Comparison of ENCODE assay signal across 16 cellular contexts in genomic region chr2:43143756-43144155, GRCh38.
A peak's percentile ranks its signal among the peaks of the same experiment; 100 is the strongest.
DNase-seq lines count a peak whose midpoint lies in the region; ATAC-seq and TF ChIP-seq lines count a peak whose summit lies in the region.
"Had no signal": no experiment of that assay in that cellular context is flagged by ENCODE, and none has a peak within 500 bp of the region (broad histone marks: within the 10 kb centered on the region; RNA-seq: fewer than 3 reads in every experiment).

No MANE protein-coding gene starts in this region.

- no peaks in the 10 kb centered on the region for H3K27me3 Mint-ChIP-seq in activated naive CD4-positive, alpha-beta T cell treated with anti-CD3 and anti-CD28 coated beads, Interleukin-2, amount 50 U/mL, for 24 hours
- no peaks in the 10 kb centered on the region for H3K27me3 Mint-ChIP-seq in central memory CD8-positive, alpha-beta T cell
- H3K27me3 Mint-ChIP-seq: IgD-negative memory B cell had no signal

- H3K36me3 Mint-ChIP-seq in activated naive CD4-positive, alpha-beta T cell treated with anti-CD3 and anti-CD28 coated beads, Interleukin-2, amount 50 U/mL, for 24 hours: no peaks in the 10 kb centered on the region
- H3K36me3 Mint-ChIP-seq in central memory CD8-positive, alpha-beta T cell (ENCODE audit: insufficient read depth): peaks cover 4% of the 10 kb centered on the region
- H3K36me3 Mint-ChIP-seq: IgD-negative memory B cell had no signal

- H3K27me3 ChIP-seq in HL-60 (ENCODE audit: insufficient read depth, poor library complexity, severe bottlenecking) (no peaks in the 10 kb centered on the region), thymus (ENCODE audit: control insufficient read depth, insufficient read depth) (no peaks in the 10 kb centered on the region)

- WGBS in thymus: 86% methylated on average over 8 of the region's 8 CpGs

- DNase-seq in activated naive CD4-positive, alpha-beta T cell treated with Interleukin-2 at 50 U/mL for 16 hours: no peak
- peak in 1 of 2 experiments; percentile 38 for DNase-seq in HL-60 (ENCODE audit: low read depth in 1 of 2, low spot score in 1 of 2)
- no peak for DNase-seq in central memory CD8-positive, alpha-beta T cell (ENCODE audit: low spot score in 2 of 2)
- DNase-seq: DMS 273 treated with DMSO at 0.1 percent for 48 hours, EL, H9, NCI-H1417 treated with DMSO at 0.1 percent for 48 hours, NCI-H2029, NCI-H2171 treated with DMSO at 0.1 percent for 48 hours, NCI-H510A, Right ventricle myocardium superior had no signal

- H3K4me1 Mint-ChIP-seq in activated naive CD4-positive, alpha-beta T cell treated with anti-CD3 and anti-CD28 coated beads, Interleukin-2, amount 50 U/mL, for 24 hours: peaks cover 63% of the 10 kb centered on the region
- H3K4me1 Mint-ChIP-seq in central memory CD8-positive, alpha-beta T cell: peaks cover 38% of the 10 kb centered on the region

- H3K27ac ChIP-seq in HL-60 (replicated peaks): peak overlapping the region; percentile 40
- peak overlapping the region; percentile 33 for H3K27ac ChIP-seq in thymus (ENCODE audit: low read depth)

- peaks cover 56% of the 10 kb centered on the region for H3K4me1 ChIP-seq in thymus (ENCODE audit: control insufficient read depth, insufficient read depth, low read length)

- no peaks in the 10 kb centered on the region for H3K9me3 ChIP-seq in thymus (ENCODE audit: control insufficient read depth)

- no peak overlapping the region for H3K4me3 Mint-ChIP-seq in activated naive CD4-positive, alpha-beta T cell treated with anti-CD3 and anti-CD28 coated beads, Interleukin-2, amount 50 U/mL, for 24 hours
- H3K4me3 Mint-ChIP-seq in central memory CD8-positive, alpha-beta T cell: no peak overlapping the region
- H3K4me3 Mint-ChIP-seq: H9, IgD-negative memory B cell had no signal

- ATAC-seq in central memory CD8-positive, alpha-beta T cell (replicated peaks; ENCODE audit: extremely low read depth, poor library complexity, severe bottlenecking): no peak
- ATAC-seq in GM19452 (IDR thresholded peaks at IDR 0.05; ENCODE audit: unreplicated experiment) (no peak), GM19351 (IDR thresholded peaks at IDR 0.05; ENCODE audit: unreplicated experiment) (no peak)

- TF ChIP-seq CTCF in HL-60 (IDR thresholded peaks at IDR 0.05; ENCODE audit: insufficient read depth, low read length): no peak

- no peaks in the 10 kb centered on the region for H3K36me3 ChIP-seq in thymus (ENCODE audit: control insufficient read depth, insufficient read depth)

- H3K9me3 Mint-ChIP-seq in activated naive CD4-positive, alpha-beta T cell treated with anti-CD3 and anti-CD28 coated beads, Interleukin-2, amount 50 U/mL, for 24 hours: no peaks in the 10 kb centered on the region
- H3K9me3 Mint-ChIP-seq in central memory CD8-positive, alpha-beta T cell: no peaks in the 10 kb centered on the region
- H3K9me3 Mint-ChIP-seq: H9, IgD-negative memory B cell had no signal

- no peak overlapping the region for H3K4me3 ChIP-seq in HL-60 (replicated peaks; ENCODE audit: insufficient read depth, low read length)
- no peak overlapping the region for H3K4me3 ChIP-seq in thymus (ENCODE audit: low read length)

- peak overlapping the region; percentile 42 for H3K27ac Mint-ChIP-seq in activated naive CD4-positive, alpha-beta T cell treated with anti-CD3 and anti-CD28 coated beads, Interleukin-2, amount 50 U/mL, for 24 hours
- peak overlapping the region; percentile 35 for H3K27ac Mint-ChIP-seq in central memory CD8-positive, alpha-beta T cell (ENCODE audit: low read depth)
